ENCODE assay signal across 29 cellular contexts in the genomic region with DNA sequence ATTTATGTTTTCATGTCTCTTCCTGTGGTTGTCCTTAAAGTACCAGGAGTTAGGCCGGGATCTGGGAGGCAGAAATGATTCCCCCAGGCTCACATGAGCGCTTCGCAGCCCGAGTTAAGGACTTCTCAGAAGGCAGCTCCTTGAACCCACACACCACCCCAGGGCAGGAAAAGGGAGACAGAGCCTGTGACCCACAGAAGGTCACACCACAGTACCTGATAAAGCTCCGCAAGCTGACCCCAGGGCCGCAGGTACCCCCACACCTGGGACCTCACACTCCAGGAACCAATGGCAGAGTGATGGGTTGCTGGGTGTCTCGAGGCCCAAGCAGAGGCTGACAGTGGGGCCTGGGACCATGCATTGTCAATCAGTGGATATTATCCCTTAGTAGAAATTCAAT.
"Had no signal": no experiment of that assay in that cellular context is flagged by ENCODE, and none has a peak within 500 bp of the region (broad histone marks: within the 10 kb centered on the region; RNA-seq: fewer than 3 reads in every experiment).

No MANE protein-coding gene starts in this region.

- H3K4me3 ChIP-seq: psoas muscle, right lobe of liver, sigmoid colon, stomach, thoracic aorta, thyroid gland, tibial nerve, upper lobe of left lung, vagina had no signal

- H3K36me3 Mint-ChIP-seq: naive thymus-derived CD8-positive, alpha-beta T cell; natural killer cell treated with Interleukin-12 subunit alpha and Interleukin-12 subunit beta and Interleukin-15 and Interleukin-18, amount 100 ng/mL, for 72 hours; stimulated activated effector memory CD8-positive, alpha-beta T cell treated with anti-CD3 and anti-CD28 coated beads, Interleukin-12 subunit alpha, Interleukin-12 subunit beta, amount 100 ng/mL, for 72 hours; stimulated activated naive B cell treated with anti-CD40 and anti-IgM and Interleukin-4, amounts not matched to agents 10 μg/mL and 1 μg/mL and 100 μg/mL, for 72 hours had no signal

- FAIRE-seq: small intestine, urothelium cell line had no signal

- H3K9me3 ChIP-seq: psoas muscle, right lobe of liver, sigmoid colon, thoracic aorta, thyroid gland, tibial nerve, upper lobe of left lung, vagina had no signal

- H2AFZ ChIP-seq: parathyroid adenoma had no signal

- H3K9me3 Mint-ChIP-seq: natural killer cell treated with Interleukin-12 subunit alpha and Interleukin-12 subunit beta and Interleukin-15 and Interleukin-18, amount 100 ng/mL, for 72 hours had no signal

- H3K4me3 Mint-ChIP-seq: naive B cell; naive thymus-derived CD8-positive, alpha-beta T cell; natural killer cell treated with Interleukin-12 subunit alpha and Interleukin-12 subunit beta and Interleukin-15 and Interleukin-18, amount 100 ng/mL, for 72 hours; nephron progenitor cell; neural crest cell; stimulated activated effector memory CD8-positive, alpha-beta T cell treated with anti-CD3 and anti-CD28 coated beads, Interleukin-12 subunit alpha, Interleukin-12 subunit beta, amount 100 ng/mL, for 72 hours; stimulated activated naive B cell treated with anti-CD40 and anti-IgM and Interleukin-4, amounts not matched to agents 10 μg/mL and 1 μg/mL and 100 μg/mL, for 72 hours; stimulated activated naive CD8-positive, alpha-beta T cell treated with anti-CD3 and anti-CD28 coated beads, Interleukin-15, Interleukin-2, amounts not matched to agents 100 ng/mL and 50 ng/mL, for 24 hours had no signal

- H3K9ac ChIP-seq: parathyroid adenoma had no signal

- H3K27me3 Mint-ChIP-seq: naive B cell; natural killer cell treated with Interleukin-12 subunit alpha and Interleukin-12 subunit beta and Interleukin-15 and Interleukin-18, amount 100 ng/mL, for 72 hours; stimulated activated naive B cell treated with anti-CD40 and anti-IgM and Interleukin-4, amounts not matched to agents 10 μg/mL and 1 μg/mL and 100 μg/mL, for 72 hours; stimulated activated naive CD8-positive, alpha-beta T cell treated with anti-CD3 and anti-CD28 coated beads, Interleukin-15, Interleukin-2, amounts not matched to agents 100 ng/mL and 50 ng/mL, for 24 hours had no signal

- DNase-seq: naive B cell; naive thymus-derived CD8-positive, alpha-beta T cell; nephron progenitor cell; occipital lobe; psoas muscle; right cardiac atrium; right lobe of liver; sigmoid colon; small intestine; stimulated activated CD4-positive, alpha-beta T cell treated with anti-CD3 and anti-CD28 coated beads, Interleukin-15, amount 100 ng/mL, for 24 hours; stimulated activated CD4-positive, alpha-beta T cell treated with anti-CD3 and anti-CD28 coated beads, Interleukin-2, amount 100 ng/mL, for 24 hours; stimulated activated CD4-positive, alpha-beta T cell treated with anti-CD3 and anti-CD28 coated beads, Interleukin-2, amount 100 ng/mL, for 48 hours; stimulated activated CD4-positive, alpha-beta T cell treated with anti-CD3 and anti-CD28 coated beads, Interleukin-4, amount 100 ng/mL, for 24 hours; stimulated activated naive B cell treated with anti-CD40 and anti-IgM and Interleukin-4, amounts not matched to agents 10 μg/mL and 1 μg/mL and 100 μg/mL, for 72 hours; stimulated activated naive CD4-positive, alpha-beta T cell treated with Interleukin-2 at 50 U/mL for 16 hours; stomach; thyroid gland; trophoblast cell; upper lobe of left lung had no signal

- H3K27ac Mint-ChIP-seq: naive B cell; naive thymus-derived CD8-positive, alpha-beta T cell; natural killer cell treated with Interleukin-12 subunit alpha and Interleukin-12 subunit beta and Interleukin-15 and Interleukin-18, amount 100 ng/mL, for 72 hours; nephron progenitor cell; progenitor cell of endocrine pancreas; stimulated activated effector memory CD8-positive, alpha-beta T cell treated with anti-CD3 and anti-CD28 coated beads, Interleukin-12 subunit alpha, Interleukin-12 subunit beta, amount 100 ng/mL, for 72 hours; stimulated activated naive B cell treated with anti-CD40 and anti-IgM and Interleukin-4, amounts not matched to agents 10 μg/mL and 1 μg/mL and 100 μg/mL, for 72 hours; stimulated activated naive CD8-positive, alpha-beta T cell treated with anti-CD3 and anti-CD28 coated beads, Interleukin-15, Interleukin-2, amounts not matched to agents 100 ng/mL and 50 ng/mL, for 24 hours had no signal

- H3K36me3 ChIP-seq: right lobe of liver, sigmoid colon, stomach, thoracic aorta, thyroid gland, tibial nerve, upper lobe of left lung, vagina had no signal

- H3K4me1 ChIP-seq: parathyroid adenoma, psoas muscle, right lobe of liver, sigmoid colon, stomach, thyroid gland, tibial nerve, upper lobe of left lung, vagina had no signal

- ATAC-seq: naive thymus-derived CD8-positive, alpha-beta T cell; natural killer cell treated with Interleukin-12 subunit alpha and Interleukin-12 subunit beta and Interleukin-15 and Interleukin-18, amount 100 ng/mL, for 72 hours; psoas muscle; right cardiac atrium; right lobe of liver; stimulated activated effector memory CD8-positive, alpha-beta T cell treated with anti-CD3 and anti-CD28 coated beads, Interleukin-12 subunit alpha, Interleukin-12 subunit beta, amount 100 ng/mL, for 72 hours; stimulated activated naive B cell treated with anti-CD40 and anti-IgM and Interleukin-4, amounts not matched to agents 10 μg/mL and 1 μg/mL and 100 μg/mL, for 72 hours had no signal

- H3K4me1 Mint-ChIP-seq: naive B cell; naive thymus-derived CD8-positive, alpha-beta T cell; stimulated activated effector memory CD8-positive, alpha-beta T cell treated with anti-CD3 and anti-CD28 coated beads, Interleukin-12 subunit alpha, Interleukin-12 subunit beta, amount 100 ng/mL, for 72 hours; stimulated activated naive B cell treated with anti-CD40 and anti-IgM and Interleukin-4, amounts not matched to agents 10 μg/mL and 1 μg/mL and 100 μg/mL, for 72 hours had no signal

- H3K27ac ChIP-seq: parathyroid adenoma, psoas muscle, right lobe of liver, sigmoid colon, stomach, thoracic aorta, thyroid gland, tibial nerve, upper lobe of left lung, vagina had no signal

- H3K79me2 ChIP-seq: parathyroid adenoma had no signal

- H3K27me3 ChIP-seq: right lobe of liver, thyroid gland, tibial nerve, upper lobe of left lung, vagina had no signal
